30 cellular contexts compared by ENCODE assay signal in the genomic region with DNA sequence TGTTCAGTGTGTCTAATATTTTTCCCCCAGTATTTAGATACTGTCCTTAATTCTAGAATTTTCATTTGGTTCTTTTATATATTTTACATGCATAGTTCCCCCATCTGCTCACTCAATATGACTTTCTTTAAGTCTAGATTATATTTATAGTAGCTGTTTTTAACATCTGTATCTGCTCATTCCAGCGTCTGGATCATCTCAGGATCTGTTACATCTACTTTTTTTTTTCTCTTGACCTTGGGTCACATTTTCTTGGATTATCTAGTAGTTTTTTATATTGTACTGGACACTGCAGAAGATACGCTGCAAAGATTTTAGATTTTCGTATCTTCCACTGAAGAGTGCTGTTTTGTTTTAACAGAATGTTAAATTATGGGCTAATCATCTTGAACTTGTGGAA.
"Had no signal": no experiment of that assay in that cellular context is flagged by ENCODE, and none has a peak within 500 bp of the region (broad histone marks: within the 10 kb centered on the region; RNA-seq: fewer than 3 reads in every experiment).

No MANE protein-coding gene starts in this region.

- H3K4me3 ChIP-seq: body of pancreas, esophagus squamous epithelium, gastroesophageal sphincter, right lobe of liver, smooth muscle cell, stomach, tibial artery, upper lobe of right lung had no signal

- ATAC-seq: activated CD8-positive, alpha-beta memory T cell treated with anti-CD3 and anti-CD28 coated beads, Interleukin-2, amount 10 ng/mL, durations not matched to agents 7 days and 5 days; activated CD8-positive, alpha-beta T cell treated with anti-CD3 and anti-CD28 coated beads, Interleukin-2, amount 10 ng/mL, durations not matched to agents 7 days and 5 days; body of pancreas; gastroesophageal sphincter; left colon; natural killer cell; right lobe of liver; stimulated activated naive B cell treated with anti-CD40 and anti-IgM and Interleukin-4, amounts not matched to agents 10 μg/mL and 1 μg/mL and 100 μg/mL, for 72 hours; T-cell; upper lobe of right lung had no signal

- FAIRE-seq: colon, endometrium, kidney had no signal

- H3K36me3 ChIP-seq: gastroesophageal sphincter, right lobe of liver, upper lobe of right lung had no signal

- H3K27me3 ChIP-seq: body of pancreas, esophagus squamous epithelium, gastroesophageal sphincter, right lobe of liver, stomach, tibial artery, upper lobe of right lung had no signal

- H3K4me2 ChIP-seq: smooth muscle cell had no signal

- H3K4me1 ChIP-seq: esophagus squamous epithelium had no signal

- DNase-seq: activated CD4-positive, alpha-beta T cell treated with anti-CD3 and anti-CD28 coated beads for 36 hours; activated CD4-positive, CD25-positive, alpha-beta regulatory T cell; activated CD8-positive, alpha-beta memory T cell treated with anti-CD3 and anti-CD28 coated beads, Interleukin-2, amount 10 ng/mL, durations not matched to agents 7 days and 5 days; activated CD8-positive, alpha-beta T cell treated with anti-CD3 and anti-CD28 coated beads, Interleukin-2, amount 10 ng/mL, durations not matched to agents 7 days and 5 days; activated effector memory CD4-positive, alpha-beta T cell treated with Interleukin-2 at 50 U/mL for 16 hours; activated naive CD4-positive, alpha-beta T cell treated with Interleukin-2 at 50 U/mL for 16 hours; activated T-cell treated with anti-CD3 and anti-CD28 coated beads for 4 hours; aorta; body of pancreas; dermis blood vessel endothelial cell; effector CD4-positive, alpha-beta T cell; esophagus squamous epithelium; hypothalamus; immature natural killer cell; kidney; left colon; natural killer cell; posterior cingulate gyrus; right lobe of liver; stimulated activated CD4-positive, alpha-beta T cell treated with anti-CD3 and anti-CD28 coated beads, Interleukin-1b, Interleukin-23, amount 100 ng/mL, for 48 hours; stimulated activated naive B cell treated with anti-CD40 and anti-IgM and Interleukin-4, amounts not matched to agents 10 μg/mL and 1 μg/mL and 100 μg/mL, for 72 hours; stomach; T-cell; tibial artery; upper lobe of right lung had no signal

- H3K9me3 ChIP-seq: body of pancreas, esophagus squamous epithelium, gastroesophageal sphincter, right lobe of liver, stomach, tibial artery, upper lobe of right lung had no signal

- H3K27ac ChIP-seq: body of pancreas, epithelial cell of prostate, esophagus squamous epithelium, gastroesophageal sphincter, right lobe of liver, stomach, tibial artery, upper lobe of right lung had no signal
